ENCODE assay signal across 25 cellular contexts in genomic region chr4:2069161-2069971, GRCh38. TPM values are rescaled to one million over a fixed set of nuclear protein-coding genes. Genes with fewer than 3 reads are reported as not detected.
A peak's percentile ranks its signal among the peaks of the same experiment; 100 is the strongest.
DNase-seq lines count a peak whose midpoint lies in the region; ATAC-seq, FAIRE-seq and TF ChIP-seq lines count a peak whose summit lies in the region.
"Had no signal": no experiment of that assay in that cellular context is flagged by ENCODE, and none has a peak within 500 bp of the region (broad histone marks: within the 10 kb centered on the region; RNA-seq: fewer than 3 reads in every experiment).

No MANE protein-coding gene starts in this region.

- 41% methylated on average over 13 of the region's 17 CpGs for WGBS in K562 (ENCODE audit: insufficient coverage, low coverage, missing lambda C conversion rate)

- H3K36me3 ChIP-seq in K562 (ENCODE audit: control insufficient read depth, insufficient read depth, low read length) (no peaks in the 10 kb centered on the region), mucosa of descending colon (ENCODE audit: low read depth) (no peaks in the 10 kb centered on the region)
- H3K36me3 ChIP-seq: gastrocnemius medialis, neutrophil, tibial artery had no signal

- CTCF ChIA-PET in K562 (lab: Yijun Ruan, JAX; ENCODE audit: low intra/inter-chr PET ratio): no interaction called here

- no peaks in the 10 kb centered on the region for H4K20me1 ChIP-seq in K562 (replicated peaks; ENCODE audit: control insufficient read depth, insufficient read depth, low read length)

- no peak for TF ChIP-seq POLR2A in K562 (conservative IDR thresholded peaks at IDR 0.05)

- no peak for TF ChIP-seq EP300 in K562 (IDR thresholded peaks at IDR 0.05; ENCODE audit: low read length)

- H3K27me3 ChIP-seq in K562 (ENCODE audit: control insufficient read depth in 2 of 2, insufficient read depth in 2 of 2, low read length in 2 of 2): no peaks in the 10 kb centered on the region; a peak in 1 of 5 replicates
- H3K27me3 ChIP-seq: neutrophil had no signal

- no peaks in the 10 kb centered on the region for H3K36me3 Mint-ChIP-seq in natural killer cell treated with Interleukin-12 subunit alpha and Interleukin-12 subunit beta and Interleukin-15 and Interleukin-18, amount 100 ng/mL, for 72 hours
- no peaks in the 10 kb centered on the region for H3K36me3 Mint-ChIP-seq in natural killer cell
- H3K36me3 Mint-ChIP-seq: activated CD8-positive, alpha-beta memory T cell treated with anti-CD3 and anti-CD28 coated beads, Interleukin-2, amount 10 ng/mL, durations not matched to agents 7 days and 5 days; activated naive CD4-positive, alpha-beta T cell treated with anti-CD3 and anti-CD28 coated beads, Interleukin-2, amount 50 U/mL, for 24 hours had no signal

- no peak for TF ChIP-seq CTCF in natural killer cell (IDR thresholded peaks at IDR 0.05)
- TF ChIP-seq CTCF in K562 (IDR thresholded peaks at IDR 0.05 in 2 of 3, conservative IDR thresholded peaks at IDR 0.05 in 1 of 3; ENCODE audit: insufficient read depth in 2 of 3, low read depth in 1 of 3, low read length in 3 of 3): no peak
- no peak for TF ChIP-seq CTCF in mucosa of descending colon (IDR thresholded peaks at IDR 0.05)

- H3K9me1 ChIP-seq in K562 (ENCODE audit: control insufficient read depth, insufficient read depth, low read length): no peaks in the 10 kb centered on the region

- H3K4me1 Mint-ChIP-seq in natural killer cell treated with Interleukin-12 subunit alpha and Interleukin-12 subunit beta and Interleukin-15 and Interleukin-18, amount 100 ng/mL, for 72 hours (ENCODE audit: low read depth in 2 of 2): no peaks in the 10 kb centered on the region
- no peaks in the 10 kb centered on the region for H3K4me1 Mint-ChIP-seq in natural killer cell
- H3K4me1 Mint-ChIP-seq: activated CD8-positive, alpha-beta memory T cell treated with anti-CD3 and anti-CD28 coated beads, Interleukin-2, amount 10 ng/mL, durations not matched to agents 7 days and 5 days; activated naive CD4-positive, alpha-beta T cell treated with anti-CD3 and anti-CD28 coated beads, Interleukin-2, amount 50 U/mL, for 24 hours had no signal

- no TSS peak for BruUV-seq in K562 (replicated peaks; lab: Mats Ljungman, UMichigan)

- no peak for FAIRE-seq in K562 (lab: Jason Lieb, UNC)

- H3K27ac Mint-ChIP-seq in natural killer cell treated with Interleukin-12 subunit alpha and Interleukin-12 subunit beta and Interleukin-15 and Interleukin-18, amount 100 ng/mL, for 72 hours: no peak overlapping the region
- no peak overlapping the region for H3K27ac Mint-ChIP-seq in natural killer cell
- H3K27ac Mint-ChIP-seq: activated CD8-positive, alpha-beta memory T cell treated with anti-CD3 and anti-CD28 coated beads, Interleukin-2, amount 10 ng/mL, durations not matched to agents 7 days and 5 days; activated naive CD4-positive, alpha-beta T cell treated with anti-CD3 and anti-CD28 coated beads, Interleukin-2, amount 50 U/mL, for 24 hours; T-helper 1 cell treated with Interleukin-12 subunit alpha and Interleukin-12 subunit beta and Interleukin-4 antibody, amounts not matched to agents 30 μg/mL and 1 μg/mL, for 36 hours had no signal

- ATAC-seq in natural killer cell treated with Interleukin-12 subunit alpha and Interleukin-12 subunit beta and Interleukin-15 and Interleukin-18, amount 100 ng/mL, for 72 hours: no peak
- no peak for ATAC-seq in natural killer cell
- no peak for ATAC-seq in K562
- ATAC-seq in mucosa of descending colon: no peak
- ATAC-seq in GM19467 (IDR thresholded peaks at IDR 0.05; ENCODE audit: unreplicated experiment): no peak
- ATAC-seq: activated CD8-positive, alpha-beta memory T cell treated with anti-CD3 and anti-CD28 coated beads, Interleukin-2, amount 10 ng/mL, durations not matched to agents 7 days and 5 days; gastrocnemius medialis; HCT116; left colon had no signal

- intact Hi-C loops in natural killer cell (cut with micrococcal nuclease): no loop called here
- intact Hi-C loops in K562 (cut with micrococcal nuclease): no loop called here
- intact Hi-C loops in mucosa of descending colon (cut with DNase I, micrococcal nuclease): no loop called here

- in situ Hi-C loops in K562 (cut with MboI): no loop called here

- H2AFZ ChIP-seq in K562 (ENCODE audit: low read depth, low read length): no peak overlapping the region

- H3K27me3 Mint-ChIP-seq in natural killer cell treated with Interleukin-12 subunit alpha and Interleukin-12 subunit beta and Interleukin-15 and Interleukin-18, amount 100 ng/mL, for 72 hours: peaks cover 0 to 2% of the 10 kb centered on the region in 2 donors
- no peaks in the 10 kb centered on the region for H3K27me3 Mint-ChIP-seq in natural killer cell (ENCODE audit: low read depth in 2 of 2)
- H3K27me3 Mint-ChIP-seq: activated CD8-positive, alpha-beta memory T cell treated with anti-CD3 and anti-CD28 coated beads, Interleukin-2, amount 10 ng/mL, durations not matched to agents 7 days and 5 days; activated naive CD4-positive, alpha-beta T cell treated with anti-CD3 and anti-CD28 coated beads, Interleukin-2, amount 50 U/mL, for 24 hours; progenitor cell of endocrine pancreas had no signal

- H3K9me3 Mint-ChIP-seq in natural killer cell treated with Interleukin-12 subunit alpha and Interleukin-12 subunit beta and Interleukin-15 and Interleukin-18, amount 100 ng/mL, for 72 hours: no peaks in the 10 kb centered on the region
- no peaks in the 10 kb centered on the region for H3K9me3 Mint-ChIP-seq in natural killer cell
- H3K9me3 Mint-ChIP-seq: activated naive CD4-positive, alpha-beta T cell treated with anti-CD3 and anti-CD28 coated beads, Interleukin-2, amount 50 U/mL, for 24 hours; T-helper 1 cell treated with Interleukin-12 subunit alpha and Interleukin-12 subunit beta and Interleukin-4 antibody, amounts not matched to agents 30 μg/mL and 1 μg/mL, for 36 hours had no signal

- DNase-seq in natural killer cell treated with Interleukin-12 subunit alpha and Interleukin-12 subunit beta and Interleukin-15 and Interleukin-18, amount 100 ng/mL, for 72 hours (ENCODE audit: low spot score): peak; percentile 31
- DNase-seq in natural killer cell: no peak
- DNase-seq in K562 (ENCODE audit: extremely low read depth in 1 of 4, low spot score in 3 of 4): no peak
- peak in 2 of 3 donors; percentile 14 to 38 for DNase-seq in mucosa of descending colon
- DNase-seq in HUDEP-2 (lab: John Stamatoyannopoulos, UW; ENCODE audit: unreplicated experiment in 76 of 76): no peak
- no peak for DNase-seq in SIG-M5 (lab: John Stamatoyannopoulos, UW)
- DNase-seq: activated CD4-positive, alpha-beta T cell treated with anti-CD3 and anti-CD28 coated beads, Interleukin-2, amount 50 U/mL, for 4 hours; activated CD8-positive, alpha-beta memory T cell treated with anti-CD3 and anti-CD28 coated beads, Interleukin-2, amount 10 ng/mL, durations not matched to agents 7 days and 5 days; gastrocnemius medialis; hippocampal formation; IMR-90; left colon; mesenchymal stem cell; MV-4-11; NCI-H1436; NCI-H82; stimulated activated CD4-positive, alpha-beta T cell treated with anti-CD3 and anti-CD28 coated beads, Interleukin-4, amount 100 ng/mL, for 24 hours had no signal

- no peak for TF ChIP-seq RAD21 in K562 (CRISPR knock-in tag; conservative IDR thresholded peaks at IDR 0.05 in 1 of 2, IDR thresholded peaks at IDR 0.05 in 1 of 2)

- H3K9ac ChIP-seq in K562 (ENCODE audit: insufficient read depth in 1 of 2, low read depth in 2 of 2, low read length in 2 of 2): no peak overlapping the region

- H3K9me3 ChIP-seq in K562 (replicated peaks; ENCODE audit: control insufficient read depth, insufficient read depth, low read depth, low read length) (no peaks in the 10 kb centered on the region), mucosa of descending colon (no peaks in the 10 kb centered on the region)
- H3K9me3 ChIP-seq: gastrocnemius medialis, neutrophil, tibial artery had no signal

- H3K79me2 ChIP-seq in K562 (ENCODE audit: control insufficient read depth, insufficient read depth, low read length): no peaks in the 10 kb centered on the region

- H3K4me3 Mint-ChIP-seq in natural killer cell treated with Interleukin-12 subunit alpha and Interleukin-12 subunit beta and Interleukin-15 and Interleukin-18, amount 100 ng/mL, for 72 hours: no peak overlapping the region
- H3K4me3 Mint-ChIP-seq in natural killer cell: no peak overlapping the region
- H3K4me3 Mint-ChIP-seq: activated CD8-positive, alpha-beta memory T cell treated with anti-CD3 and anti-CD28 coated beads, Interleukin-2, amount 10 ng/mL, durations not matched to agents 7 days and 5 days; activated naive CD4-positive, alpha-beta T cell treated with anti-CD3 and anti-CD28 coated beads, Interleukin-2, amount 50 U/mL, for 24 hours; T-helper 1 cell treated with Interleukin-12 subunit alpha and Interleukin-12 subunit beta and Interleukin-4 antibody, amounts not matched to agents 30 μg/mL and 1 μg/mL, for 36 hours had no signal

- H3K27ac ChIP-seq in K562 (ENCODE audit: extremely low read depth, low read depth, low read length): no peak overlapping the region
- H3K27ac ChIP-seq: gastrocnemius medialis, neutrophil, tibial artery had no signal

- POLR2A ChIA-PET in K562 (lab: Yijun Ruan, JAX): no interaction called here

- H3K4me1 ChIP-seq in K562 (replicated peaks in 1 of 2; ENCODE audit: control insufficient read depth in 2 of 2, insufficient read depth in 2 of 2, low read length in 2 of 2): peaks cover 5 to 82% of the 10 kb centered on the region in 2 experiments; a peak in 3 of 5 replicates
- H3K4me1 ChIP-seq in mucosa of descending colon (ENCODE audit: low read depth): peaks cover 4% of the 10 kb centered on the region
- H3K4me1 ChIP-seq: gastrocnemius medialis, tibial artery had no signal

- H3K4me3 ChIP-seq in K562: no peak overlapping the region
- no peak overlapping the region for H3K4me3 ChIP-seq in mucosa of descending colon
- H3K4me3 ChIP-seq: gastrocnemius medialis, tibial artery had no signal

- no peak overlapping the region for H3K4me2 ChIP-seq in K562 (ENCODE audit: insufficient read depth, low read length)

RNA-seq across cellular contexts. Expression of gene NAT8L, which starts 10.2 kb away (rescaled TPM):
- under 1 TPM; 0.05 to 0.08 TPM for total RNA-seq in natural killer cell treated with Interleukin-12 subunit alpha and Interleukin-12 subunit beta and Interleukin-15 and Interleukin-18, amount 100 ng/mL, for 72 hours
- not detected for total RNA-seq in natural killer cell
- total RNA-seq in K562 (2011; cell fraction: chromatin; rRNA removed; ENCODE audit: low replicate concordance): 10.2 and 23.1 TPM in 2 replicates
- 12.9 and 15.8 TPM in 2 replicates for total RNA-seq in K562 (2011; cell fraction: nucleolus; rRNA removed)
- total RNA-seq in K562 (2011; cell fraction: nucleoplasm; rRNA removed): 10.6 and 15.3 TPM in 2 replicates
- total RNA-seq in K562 (2014; rRNA removed): 3.8 and 5.3 TPM in 2 replicates
- 0.62 and 0.67 TPM in 2 replicates for total RNA-seq in K562 (2014; rRNA removed; fragmentation: Illumina TruSeq; extraction: Trizol)
- 1.5 and 1.7 TPM in 2 replicates for total RNA-seq in K562 (2015; rRNA removed; fragmentation: Illumina TruSeq; extraction: Trizol)
- 9.5 and 11.0 TPM in 2 replicates for total RNA-seq in K562 (2021)
- 3.9 and 4.9 TPM in 2 replicates for polyA plus RNA-seq in K562 (2011; rRNA removed)
- 7.9 and 9.1 TPM in 2 replicates for polyA plus RNA-seq in K562 (2011; cell fraction: cytosol; rRNA removed)
- polyA plus RNA-seq in K562 (2011; cell fraction: nucleus; rRNA removed): 19.1 and 19.2 TPM in 2 replicates
- polyA plus RNA-seq in K562 (2012): 4.7 and 7.3 TPM in 2 replicates
- 1.5 and 3.1 TPM in 2 replicates for polyA plus RNA-seq in K562 (2014; fragmentation: Illumina TruSeq; extraction: Trizol)
- under 1 TPM; 0.06 to 0.07 TPM for polyA plus RNA-seq in K562 (2014; fragmentation: Nextera tagmentation; extraction: Ambion mirVana)
- polyA plus RNA-seq in K562 (2014; rRNA removed): 2.9 and 3.7 TPM in 2 replicates
- polyA minus RNA-seq in K562 (2011; rRNA and poly(A)+ RNA removed): 39.8 and 58.5 TPM in 2 replicates
- polyA minus RNA-seq in K562 (2011; cell fraction: cytosol; rRNA and poly(A)+ RNA removed): 7.1 and 7.3 TPM in 2 replicates
- 4.3 TPM in 2 replicates for polyA minus RNA-seq in K562 (2011; cell fraction: nucleus; rRNA and poly(A)+ RNA removed)
- total RNA-seq in mucosa of descending colon: under 1 TPM; 0.24 to 0.66 (median 0.26) TPM
- total RNA-seq: IMR-90 had no signal
- polyA plus RNA-seq: AG04450 had no signal

Comparison
In these comparisons a context has a peak if more than half of its experiments do, and no peak if none do; other contexts are left out.
1. DNase-seq: peak in natural killer cell treated with Interleukin-12 subunit alpha and Interleukin-12 subunit beta and Interleukin-15 and Interleukin-18, amount 100 ng/mL, for 72 hours (single experiment) and mucosa of descending colon (2 of 3); none in natural killer cell (single experiment), K562 (0 of 4), HUDEP-2 (0 of 76) and SIG-M5 (single experiment).